ENCODE assay signal across 37 cellular contexts in the genomic region with DNA sequence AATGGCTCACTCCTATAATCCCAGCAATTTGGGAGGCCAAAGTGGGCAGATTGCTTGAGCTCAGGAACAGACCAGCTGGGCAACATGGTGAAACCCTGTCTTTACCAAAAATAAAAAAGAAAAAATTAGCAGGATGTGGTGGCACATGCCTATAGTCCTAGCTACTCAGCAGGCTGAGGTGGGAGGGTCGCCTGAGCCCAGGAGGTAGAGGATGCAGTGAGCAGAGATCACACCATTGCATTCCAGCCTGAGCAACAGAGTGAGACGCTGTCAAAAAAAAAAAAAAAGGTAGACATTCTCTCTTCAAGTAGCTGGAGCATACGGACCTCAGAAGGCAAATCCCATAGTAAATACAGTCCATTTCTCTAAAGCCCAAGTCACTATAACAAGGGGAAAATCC. TPM values are rescaled to one million over a fixed set of nuclear protein-coding genes. Genes with fewer than 3 reads are reported as not detected.
"Had no signal": no experiment of that assay in that cellular context is flagged by ENCODE, and none has a peak within 500 bp of the region (broad histone marks: within the 10 kb centered on the region; RNA-seq: fewer than 3 reads in every experiment).

No MANE protein-coding gene starts in this region.

- H3K27ac Mint-ChIP-seq: activated CD4-positive, alpha-beta memory T cell treated with anti-CD3 and anti-CD28 coated beads, Interleukin-2, amount 10 ng/mL, durations not matched to agents 7 days and 5 days; activated CD4-positive, alpha-beta T cell treated with anti-CD3 and anti-CD28 coated beads for 36 hours; activated CD4-positive, alpha-beta T cell treated with anti-CD3 and anti-CD28 coated beads, Interleukin-2, amount 10 ng/mL, durations not matched to agents 7 days and 5 days; activated CD8-positive, alpha-beta memory T cell treated with anti-CD3 and anti-CD28 coated beads, Interleukin-2, amount 10 ng/mL, durations not matched to agents 7 days and 5 days; activated CD8-positive, alpha-beta T cell treated with anti-CD3 and anti-CD28 coated beads, Interleukin-2, amount 10 ng/mL, durations not matched to agents 7 days and 5 days; activated naive CD4-positive, alpha-beta T cell treated with anti-CD3 and anti-CD28 coated beads, Interleukin-2, amount 10 ng/mL, durations not matched to agents 7 days and 5 days; activated naive CD4-positive, alpha-beta T cell treated with anti-CD3 and anti-CD28 coated beads, Interleukin-2, amount 50 U/mL, for 24 hours; activated naive CD8-positive, alpha-beta T cell; activated naive CD8-positive, alpha-beta T cell treated with anti-CD3 and anti-CD28 coated beads, Interleukin-2, amount 10 ng/mL, durations not matched to agents 7 days and 5 days; activated naive CD8-positive, alpha-beta T cell treated with anti-CD3 and anti-CD28 coated beads, Interleukin-2, amount 50 U/mL, for 24 hours; activated T-cell treated with anti-CD3 and anti-CD28 coated beads, Interleukin-2, amount 50 U/mL, for 24 hours; activated T-helper 2 cell treated with anti-CD3 and anti-CD28 coated beads, Interferon-gamma antibody, Interleukin-2, Interleukin-4, amounts not matched to agents 10 μg/mL and 5 μg/mL and 100 μg/mL, durations not matched to agents 14 hours and 24 hours and 36 hours; T-helper 1 cell treated with Interleukin-12 subunit alpha and Interleukin-12 subunit beta and Interleukin-4 antibody, amounts not matched to agents 30 μg/mL and 1 μg/mL, for 36 hours; T-helper 2 cell treated with Interferon-gamma antibody and Interleukin-4, amounts not matched to agents 5 μg/mL and 100 μg/mL, for 36 hours had no signal

- H3K4me3 ChIP-seq: ascending aorta, body of pancreas, breast epithelium had no signal

- H3K9me3 Mint-ChIP-seq: activated CD4-positive, alpha-beta memory T cell treated with anti-CD3 and anti-CD28 coated beads, Interleukin-2, amount 10 ng/mL, durations not matched to agents 7 days and 5 days; activated CD4-positive, alpha-beta T cell treated with anti-CD3 and anti-CD28 coated beads, Interleukin-2, amount 10 ng/mL, durations not matched to agents 7 days and 5 days; activated naive CD4-positive, alpha-beta T cell treated with anti-CD3 and anti-CD28 coated beads, Interleukin-2, amount 10 ng/mL, durations not matched to agents 7 days and 5 days; activated naive CD4-positive, alpha-beta T cell treated with anti-CD3 and anti-CD28 coated beads, Interleukin-2, amount 50 U/mL, for 24 hours; activated naive CD8-positive, alpha-beta T cell treated with anti-CD3 and anti-CD28 coated beads, Interleukin-2, amount 10 ng/mL, durations not matched to agents 7 days and 5 days; activated naive CD8-positive, alpha-beta T cell treated with anti-CD3 and anti-CD28 coated beads, Interleukin-2, amount 50 U/mL, for 24 hours; activated T-cell treated with anti-CD3 and anti-CD28 coated beads, Interleukin-2, amount 50 U/mL, for 24 hours; activated T-helper 2 cell treated with anti-CD3 and anti-CD28 coated beads, Interferon-gamma antibody, Interleukin-2, Interleukin-4, amounts not matched to agents 10 μg/mL and 5 μg/mL and 100 μg/mL, durations not matched to agents 14 hours and 24 hours and 36 hours; T-helper 1 cell treated with Interleukin-12 subunit alpha and Interleukin-12 subunit beta and Interleukin-4 antibody, amounts not matched to agents 30 μg/mL and 1 μg/mL, for 36 hours; T-helper 2 cell treated with Interferon-gamma antibody and Interleukin-4, amounts not matched to agents 5 μg/mL and 100 μg/mL, for 36 hours had no signal

- ATAC-seq: activated CD4-positive, alpha-beta T cell treated with anti-CD3 and anti-CD28 coated beads for 36 hours; activated CD4-positive, CD25-positive, alpha-beta regulatory T cell treated with anti-CD3 and anti-CD28 coated beads, Interleukin-2, amount 50 U/mL, for 24 hours; activated CD8-positive, alpha-beta memory T cell treated with anti-CD3 and anti-CD28 coated beads, Interleukin-2, amount 10 ng/mL, durations not matched to agents 7 days and 5 days; activated CD8-positive, alpha-beta T cell treated with anti-CD3 and anti-CD28 coated beads, Interleukin-2, amount 10 ng/mL, durations not matched to agents 7 days and 5 days; activated naive CD8-positive, alpha-beta T cell treated with anti-CD3 and anti-CD28 coated beads, Interleukin-2, amount 50 U/mL, for 24 hours; body of pancreas had no signal

- DNase-seq: activated CD4-positive, alpha-beta memory T cell treated with anti-CD3 and anti-CD28 coated beads, Interleukin-2, amount 10 ng/mL, durations not matched to agents 7 days and 5 days; activated CD4-positive, alpha-beta T cell treated with anti-CD3 and anti-CD28 coated beads for 1 hour; activated CD4-positive, alpha-beta T cell treated with anti-CD3 and anti-CD28 coated beads for 36 hours; activated CD4-positive, alpha-beta T cell treated with anti-CD3 and anti-CD28 coated beads for 48 hours; activated CD4-positive, alpha-beta T cell treated with anti-CD3 and anti-CD28 coated beads, Interleukin-2, amount 10 ng/mL, durations not matched to agents 7 days and 5 days; activated CD4-positive, alpha-beta T cell treated with anti-CD3 and anti-CD28 coated beads, Interleukin-2, amount 50 U/mL, for 48 hours; activated CD4-positive, CD25-positive, alpha-beta regulatory T cell; activated CD8-positive, alpha-beta memory T cell treated with anti-CD3 and anti-CD28 coated beads for 24 hours; activated CD8-positive, alpha-beta memory T cell treated with anti-CD3 and anti-CD28 coated beads, Interleukin-2, amount 10 ng/mL, durations not matched to agents 7 days and 5 days; activated CD8-positive, alpha-beta memory T cell treated with anti-CD3 and anti-CD28 coated beads, Interleukin-2, amount 50 U/mL, for 48 hours; activated CD8-positive, alpha-beta T cell treated with anti-CD3 and anti-CD28 coated beads, Interleukin-2, amount 10 ng/mL, durations not matched to agents 7 days and 5 days; activated effector memory CD4-positive, alpha-beta T cell treated with Interleukin-2 at 50 U/mL for 16 hours; activated gamma-delta T cell; activated naive CD4-positive, alpha-beta T cell treated with anti-CD3 and anti-CD28 coated beads, Interleukin-2, amount 10 ng/mL, durations not matched to agents 7 days and 5 days; activated naive CD4-positive, alpha-beta T cell treated with Interleukin-2 at 50 U/mL for 16 hours; activated naive CD8-positive, alpha-beta T cell treated with anti-CD3 and anti-CD28 coated beads, Interleukin-2, amount 10 ng/mL, durations not matched to agents 7 days and 5 days; activated naive CD8-positive, alpha-beta T cell treated with anti-CD3 and anti-CD28 coated beads, Interleukin-2, amount 50 U/mL, for 24 hours; activated T-cell treated with anti-CD3 and anti-CD28 coated beads, Interleukin-2, amount 50 U/mL, for 24 hours; activated T-cell treated with anti-CD3 and anti-CD28 coated beads, Interleukin-2, amount 50 U/mL, for 48 hours; amygdala; anterior cingulate cortex; body of pancreas; brain microvascular endothelial cell; central memory CD4-positive, alpha-beta T cell; T-helper 1 cell; T-helper 2 cell; T-helper 9 cell had no signal

- H3K27me3 ChIP-seq: ascending aorta, body of pancreas, breast epithelium had no signal

- H3K4me1 ChIP-seq: ascending aorta, body of pancreas, breast epithelium had no signal

- H3K27ac ChIP-seq: ascending aorta, body of pancreas, brain microvascular endothelial cell, breast epithelium, VCaP had no signal

- H3K36me3 ChIP-seq: ascending aorta, brain microvascular endothelial cell, breast epithelium had no signal

- H3K36me3 Mint-ChIP-seq: activated CD8-positive, alpha-beta memory T cell treated with anti-CD3 and anti-CD28 coated beads, Interleukin-2, amount 10 ng/mL, durations not matched to agents 7 days and 5 days; activated naive CD4-positive, alpha-beta T cell treated with anti-CD3 and anti-CD28 coated beads, Interleukin-2, amount 10 ng/mL, durations not matched to agents 7 days and 5 days; activated naive CD4-positive, alpha-beta T cell treated with anti-CD3 and anti-CD28 coated beads, Interleukin-2, amount 50 U/mL, for 24 hours; activated naive CD8-positive, alpha-beta T cell; activated naive CD8-positive, alpha-beta T cell treated with anti-CD3 and anti-CD28 coated beads, Interleukin-2, amount 10 ng/mL, durations not matched to agents 7 days and 5 days had no signal

- H3K4me1 Mint-ChIP-seq: activated CD4-positive, alpha-beta memory T cell treated with anti-CD3 and anti-CD28 coated beads, Interleukin-2, amount 10 ng/mL, durations not matched to agents 7 days and 5 days; activated CD4-positive, alpha-beta T cell treated with anti-CD3 and anti-CD28 coated beads for 36 hours; activated CD4-positive, alpha-beta T cell treated with anti-CD3 and anti-CD28 coated beads, Interleukin-2, amount 10 ng/mL, durations not matched to agents 7 days and 5 days; activated CD8-positive, alpha-beta memory T cell treated with anti-CD3 and anti-CD28 coated beads, Interleukin-2, amount 10 ng/mL, durations not matched to agents 7 days and 5 days; activated naive CD4-positive, alpha-beta T cell treated with anti-CD3 and anti-CD28 coated beads, Interleukin-2, amount 10 ng/mL, durations not matched to agents 7 days and 5 days; activated naive CD4-positive, alpha-beta T cell treated with anti-CD3 and anti-CD28 coated beads, Interleukin-2, amount 50 U/mL, for 24 hours; activated naive CD8-positive, alpha-beta T cell treated with anti-CD3 and anti-CD28 coated beads, Interleukin-2, amount 10 ng/mL, durations not matched to agents 7 days and 5 days; activated naive CD8-positive, alpha-beta T cell treated with anti-CD3 and anti-CD28 coated beads, Interleukin-2, amount 50 U/mL, for 24 hours had no signal

- FAIRE-seq: TTC549 had no signal

- H3K9me3 ChIP-seq: ascending aorta, body of pancreas, breast epithelium had no signal

- H3K4me3 Mint-ChIP-seq: activated CD4-positive, alpha-beta memory T cell treated with anti-CD3 and anti-CD28 coated beads, Interleukin-2, amount 10 ng/mL, durations not matched to agents 7 days and 5 days; activated CD4-positive, alpha-beta T cell treated with anti-CD3 and anti-CD28 coated beads for 36 hours; activated CD4-positive, alpha-beta T cell treated with anti-CD3 and anti-CD28 coated beads, Interleukin-2, amount 10 ng/mL, durations not matched to agents 7 days and 5 days; activated CD8-positive, alpha-beta memory T cell treated with anti-CD3 and anti-CD28 coated beads, Interleukin-2, amount 10 ng/mL, durations not matched to agents 7 days and 5 days; activated CD8-positive, alpha-beta T cell treated with anti-CD3 and anti-CD28 coated beads, Interleukin-2, amount 10 ng/mL, durations not matched to agents 7 days and 5 days; activated naive CD4-positive, alpha-beta T cell treated with anti-CD3 and anti-CD28 coated beads, Interleukin-2, amount 10 ng/mL, durations not matched to agents 7 days and 5 days; activated naive CD4-positive, alpha-beta T cell treated with anti-CD3 and anti-CD28 coated beads, Interleukin-2, amount 50 U/mL, for 24 hours; activated naive CD8-positive, alpha-beta T cell; activated naive CD8-positive, alpha-beta T cell treated with anti-CD3 and anti-CD28 coated beads, Interleukin-2, amount 10 ng/mL, durations not matched to agents 7 days and 5 days; activated naive CD8-positive, alpha-beta T cell treated with anti-CD3 and anti-CD28 coated beads, Interleukin-2, amount 50 U/mL, for 24 hours; activated T-cell treated with anti-CD3 and anti-CD28 coated beads, Interleukin-2, amount 50 U/mL, for 24 hours; T-helper 1 cell treated with Interleukin-12 subunit alpha and Interleukin-12 subunit beta and Interleukin-4 antibody, amounts not matched to agents 30 μg/mL and 1 μg/mL, for 36 hours; T-helper 2 cell treated with Interferon-gamma antibody and Interleukin-4, amounts not matched to agents 5 μg/mL and 100 μg/mL, for 36 hours had no signal

RNA-seq across cellular contexts. Expression of gene C3orf80, which starts 7.1 kb away (rescaled TPM):
- total RNA-seq: activated CD4-positive, alpha-beta T cell treated with anti-CD3 and anti-CD28 coated beads, Interleukin-2, amount 10 ng/mL, durations not matched to agents 7 days and 5 days; activated CD8-positive, alpha-beta T cell treated with anti-CD3 and anti-CD28 coated beads, Interleukin-2, amount 10 ng/mL, durations not matched to agents 7 days and 5 days; activated naive CD8-positive, alpha-beta T cell treated with anti-CD3 and anti-CD28 coated beads, Interleukin-2, amount 10 ng/mL, durations not matched to agents 7 days and 5 days; ascending aorta had no signal
